In genomic region chr9:90783964-90784363, GRCh38 we compare ENCODE assay signal across 30 cellular contexts.
"Had no signal": no experiment of that assay in that cellular context is flagged by ENCODE, and none has a peak within 500 bp of the region (broad histone marks: within the 10 kb centered on the region; RNA-seq: fewer than 3 reads in every experiment).

No MANE protein-coding gene starts in this region.

- H3K4me3 Mint-ChIP-seq: activated CD4-positive, alpha-beta T cell treated with anti-CD3 and anti-CD28 coated beads, Interleukin-2, amount 10 ng/mL, durations not matched to agents 24 days and 14 days; activated CD8-positive, alpha-beta T cell treated with anti-CD3 and anti-CD28 coated beads for 36 hours; activated naive CD8-positive, alpha-beta T cell treated with anti-CD3 and anti-CD28 coated beads for 36 hours; activated T-cell treated with anti-CD3 and anti-CD28 coated beads, Interleukin-2, amount 50 U/mL, for 72 hours; activated T-helper 17 cell treated with anti-CD3 and anti-CD28 coated beads, Interleukin-2, amount 50 U/mL, for 72 hours had no signal

- ATAC-seq: activated CD8-positive, alpha-beta T cell treated with anti-CD3 and anti-CD28 coated beads for 36 hours; activated T-cell treated with anti-CD3 and anti-CD28 coated beads, Interleukin-2, amount 50 U/mL, for 72 hours; activated T-helper 17 cell treated with anti-CD3 and anti-CD28 coated beads, Interleukin-2, amount 50 U/mL, for 72 hours had no signal

- DNase-seq: activated CD4-positive, alpha-beta T cell treated with anti-CD3 and anti-CD28 coated beads, Interleukin-2, amount 10 ng/mL, durations not matched to agents 24 days and 14 days; activated CD4-positive, alpha-beta T cell treated with anti-CD3 and anti-CD28 coated beads, Interleukin-2, amount 50 U/mL, for 4 hours; activated CD8-positive, alpha-beta T cell treated with anti-CD3 and anti-CD28 coated beads for 36 hours; activated effector memory CD4-positive, alpha-beta T cell treated with anti-CD3 and anti-CD28 coated beads, Interleukin-2, amount 50 U/mL, for 16 hours; activated naive CD4-positive, alpha-beta T cell; activated naive CD4-positive, alpha-beta T cell treated with anti-CD3 and anti-CD28 coated beads, Interleukin-2, amount 50 U/mL, for 16 hours; activated naive CD8-positive, alpha-beta T cell treated with anti-CD3 and anti-CD28 coated beads for 36 hours; activated T-cell treated with anti-CD3 and anti-CD28 coated beads, Interleukin-2, amount 50 U/mL, for 1 hour; activated T-cell treated with anti-CD3 and anti-CD28 coated beads, Interleukin-2, amount 50 U/mL, for 72 hours; amniotic stem cell; aorta; Kasumi-1; NCI-H1092 treated with DMSO at 0.1 percent for 48 hours; NCI-H146; NCI-H187; NCI-H2029 treated with DMSO at 0.1 percent for 48 hours; NCI-H2107; NCI-H2171; NCI-H510A; NCI-H526; NCI-H748 treated with DMSO at 0.1 percent for 48 hours; NK-92 treated with Interleukin-12 subunit alpha and Interleukin-12 subunit beta, amount 100 ng/mL, for 24 hours; OCI-M1; Right ventricle myocardium superior; SW 1271; T-helper 1 cell; T-helper 2 cell; T1000; WERI-Rb-1 had no signal

- H3K27ac Mint-ChIP-seq: activated CD4-positive, alpha-beta T cell treated with anti-CD3 and anti-CD28 coated beads, Interleukin-2, amount 10 ng/mL, durations not matched to agents 24 days and 14 days; activated CD8-positive, alpha-beta T cell treated with anti-CD3 and anti-CD28 coated beads for 36 hours; activated naive CD8-positive, alpha-beta T cell treated with anti-CD3 and anti-CD28 coated beads for 36 hours; activated T-cell treated with anti-CD3 and anti-CD28 coated beads, Interleukin-2, amount 50 U/mL, for 72 hours; activated T-helper 17 cell treated with anti-CD3 and anti-CD28 coated beads, Interleukin-2, amount 50 U/mL, for 72 hours had no signal

- H3K9me3 Mint-ChIP-seq: activated CD4-positive, alpha-beta T cell treated with anti-CD3 and anti-CD28 coated beads, Interleukin-2, amount 10 ng/mL, durations not matched to agents 24 days and 14 days; activated CD8-positive, alpha-beta T cell treated with anti-CD3 and anti-CD28 coated beads for 36 hours; activated naive CD8-positive, alpha-beta T cell treated with anti-CD3 and anti-CD28 coated beads for 36 hours; activated T-cell treated with anti-CD3 and anti-CD28 coated beads, Interleukin-2, amount 50 U/mL, for 72 hours; activated T-helper 17 cell treated with anti-CD3 and anti-CD28 coated beads, Interleukin-2, amount 50 U/mL, for 72 hours had no signal

- H3K36me3 Mint-ChIP-seq: activated naive CD8-positive, alpha-beta T cell treated with anti-CD3 and anti-CD28 coated beads for 36 hours had no signal

- H3K36me3 ChIP-seq: WERI-Rb-1 had no signal

- H3K4me1 Mint-ChIP-seq: activated CD4-positive, alpha-beta T cell treated with anti-CD3 and anti-CD28 coated beads, Interleukin-2, amount 10 ng/mL, durations not matched to agents 24 days and 14 days; activated naive CD8-positive, alpha-beta T cell treated with anti-CD3 and anti-CD28 coated beads for 36 hours; activated T-helper 17 cell treated with anti-CD3 and anti-CD28 coated beads, Interleukin-2, amount 50 U/mL, for 72 hours had no signal

- H3K27ac ChIP-seq: WERI-Rb-1 had no signal
